In the genomic region with DNA sequence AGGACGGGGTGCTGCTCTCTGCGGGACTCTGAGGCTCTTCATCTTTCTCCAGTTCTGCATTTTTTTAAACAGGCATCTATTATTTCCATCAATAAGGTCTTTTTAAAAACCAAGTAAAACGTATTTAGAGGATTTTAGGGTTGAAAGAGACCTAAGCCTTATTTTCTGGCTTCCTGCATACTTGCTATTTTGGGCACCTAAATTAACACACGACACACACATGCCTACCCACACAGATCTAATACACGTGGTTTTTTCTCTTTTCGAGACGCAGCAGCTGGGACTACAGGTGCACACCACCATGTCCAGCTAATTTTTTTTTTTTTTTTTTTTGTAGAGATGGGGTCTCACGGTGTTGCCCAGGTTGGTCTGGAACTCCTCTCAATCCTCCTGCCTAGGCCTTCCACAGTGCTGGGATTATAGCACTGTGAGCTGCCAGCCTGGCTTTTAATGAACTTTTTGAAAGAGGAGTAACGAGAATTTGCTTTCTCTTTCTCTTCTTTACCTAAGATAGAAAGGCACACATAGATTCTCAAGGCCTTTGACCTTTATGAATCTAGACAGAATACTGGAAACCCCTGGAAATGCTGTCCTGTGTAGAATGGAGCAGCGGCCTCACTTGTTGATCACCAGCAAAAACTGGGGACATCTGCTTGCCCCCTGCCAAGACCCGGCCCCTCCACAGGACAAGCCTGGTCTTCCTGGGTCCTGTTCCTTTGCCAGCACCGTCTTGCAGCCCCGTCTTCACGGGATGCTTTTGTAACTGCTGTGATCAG, we compare ENCODE assay signal across 20 cellular contexts. TPM values are rescaled to one million over a fixed set of nuclear protein-coding genes. Genes with fewer than 3 reads are reported as not detected.
A peak's percentile ranks its signal among the peaks of the same experiment; 100 is the strongest.
DNase-seq lines count a peak whose midpoint lies in the region; ATAC-seq, FAIRE-seq and TF ChIP-seq lines count a peak whose summit lies in the region.
"Had no signal": no experiment of that assay in that cellular context is flagged by ENCODE, and none has a peak within 500 bp of the region (broad histone marks: within the 10 kb centered on the region; RNA-seq: fewer than 3 reads in every experiment).

No MANE protein-coding gene starts in this region.

- peak overlapping the region; percentile 58 for H3K27ac Mint-ChIP-seq in activated naive CD4-positive, alpha-beta T cell treated with anti-CD3 and anti-CD28 coated beads for 36 hours
- H3K27ac Mint-ChIP-seq: type B pancreatic cell had no signal

- no peak overlapping the region for H3K4me3 Mint-ChIP-seq in activated naive CD4-positive, alpha-beta T cell treated with anti-CD3 and anti-CD28 coated beads for 36 hours
- H3K4me3 Mint-ChIP-seq: type B pancreatic cell had no signal

- CTCF ChIA-PET in activated naive CD4-positive, alpha-beta T cell treated with anti-CD3 and anti-CD28 coated beads for 36 hours (lab: Charles Lee), result interaction anchor here (0.6 kb wide), 1 partner anchor 113 kb away, joined by 4 read pairs; no protein-coding TSS in a partner anchor
- CTCF ChIA-PET in HEK293 (lab: Yijun Ruan, JAX) (no interaction called here), GM12878 (lab: Yijun Ruan, JAX) (interaction anchor here (0.6 to 1.0 kb wide), 3 partner anchors 13 to 167 kb away, joined by 3 read pairs; a partner anchor contains a TSS)

- peak; percentile 49 for ATAC-seq in GM12878
- ATAC-seq in HG03460 (IDR thresholded peaks at IDR 0.05; ENCODE audit: unreplicated experiment), result no peak
- ATAC-seq: left colon had no signal

- no peaks in the 10 kb centered on the region for H3K9me3 Mint-ChIP-seq in activated naive CD4-positive, alpha-beta T cell treated with anti-CD3 and anti-CD28 coated beads for 36 hours
- H3K9me3 Mint-ChIP-seq: type B pancreatic cell had no signal

- WGBS in GM12878 (ENCODE audit: insufficient coverage, insufficient replicate concordance, low lambda C conversion rate, missing lambda C conversion rate), result 55% methylated on average over 14 of the region's 14 CpGs

- no peak overlapping the region for H3K4me2 ChIP-seq in GM12878 (ENCODE audit: control insufficient read depth, insufficient read depth)

- TF ChIP-seq EP300 in GM12878 (IDR thresholded peaks at IDR 0.05; ENCODE audit: borderline replicate concordance in 1 of 2, control insufficient read depth in 1 of 2, low read depth in 2 of 2, low read length in 2 of 2), result no peak

- H3K36me3 ChIP-seq in HEK293 (ENCODE audit: control insufficient read depth in 2 of 2, insufficient read depth in 1 of 2, low read length in 2 of 2), result peaks cover 2 to 37% of the 10 kb centered on the region in 2 experiments; a peak in 2 of 3 replicates
- peaks cover 4 to 11% of the 10 kb centered on the region in 2 experiments; a peak in 3 of 4 replicates for H3K36me3 ChIP-seq in GM12878 (ENCODE audit: control insufficient read depth in 2 of 2, insufficient read depth in 2 of 2, low read length in 1 of 2)

- H3K9me3 ChIP-seq in HEK293 (ENCODE audit: control insufficient read depth, insufficient read depth, low read depth, low read length), result no peaks in the 10 kb centered on the region
- H3K9me3 ChIP-seq in GM12878 (replicated peaks; ENCODE audit: control insufficient read depth, insufficient read depth, low read length), result no peaks in the 10 kb centered on the region

- BruUV-seq in GM12878 (replicated peaks; lab: Mats Ljungman, UMichigan), result no TSS peak

- H2AFZ ChIP-seq in GM12878 (ENCODE audit: control insufficient read depth, low read depth, low read length), result no peak overlapping the region

- no peak for TF ChIP-seq RAD21 in GM12878 (IDR thresholded peaks at IDR 0.05; ENCODE audit: insufficient read depth, low read depth, low read length)

- H3K4me3 ChIP-seq in HEK293 (ENCODE audit: low read depth, low read length) (no peak overlapping the region), GM12878 (no peak overlapping the region)

- in situ Hi-C loops in GM12878 (cut with MboI), result no loop called here

- TF ChIP-seq CTCF in HEK293 (tag by site-specific recombination; IDR thresholded peaks at IDR 0.05) (no peak), GM12878 (IDR thresholded peaks at IDR 0.05 in 2 of 3, conservative IDR thresholded peaks at IDR 0.05 in 1 of 3; ENCODE audit: control insufficient read depth in 2 of 3, extremely low read depth in 1 of 3, insufficient read depth in 1 of 3, low read depth in 3 of 3, low read length in 3 of 3) (no peak)

- RAD21 ChIA-PET in GM12878 (lab: Charles Lee; ENCODE audit: unreplicated experiment), result interaction anchor here (0.6 to 2.0 kb wide), 3 partner anchors 14 to 33 kb away, joined by 3 to 4 read pairs (median 3); a partner anchor contains a TSS

- POLR2A ChIA-PET in HEK293 (lab: Yijun Ruan, JAX) (interaction anchor here (1.6 to 2.0 kb wide), 2 partner anchors 9 to 14 kb away, joined by 8 to 12 read pairs; a partner anchor contains a TSS), GM12878 (lab: Charles Lee) (interaction anchor here (0.6 to 1.7 kb wide), 4 partner anchors 9 to 21 kb away, joined by 3 to 5 read pairs (median 4); a partner anchor contains a TSS)

- intact Hi-C loops in activated naive CD4-positive, alpha-beta T cell treated with anti-CD3 and anti-CD28 coated beads for 36 hours (cut with micrococcal nuclease), result loop anchor here (2.0 kb wide), 1 partner anchor 15 kb away; no protein-coding TSS in a partner anchor
- intact Hi-C loops in GM12878 (cut with micrococcal nuclease; ENCODE audit: unreplicated experiment), result no loop called here

- no peaks in the 10 kb centered on the region for H4K20me1 ChIP-seq in GM12878 (ENCODE audit: control insufficient read depth, insufficient read depth)

- no peaks in the 10 kb centered on the region for H3K79me2 ChIP-seq in GM12878 (ENCODE audit: control insufficient read depth, insufficient read depth, low read length)

- peaks cover 2% of the 10 kb centered on the region for H3K36me3 Mint-ChIP-seq in activated naive CD4-positive, alpha-beta T cell treated with anti-CD3 and anti-CD28 coated beads for 36 hours (ENCODE audit: low read depth)

- H3K27ac ChIP-seq in HEK293 (ENCODE audit: extremely low read depth, low read depth, low read length) (no peak overlapping the region), GM12878 (ENCODE audit: control insufficient read depth, insufficient read depth) (peak overlapping the region; percentile 42; the same call in 1 of the 2 replicates)

- DNase-seq in activated naive CD4-positive, alpha-beta T cell treated with anti-CD3 and anti-CD28 coated beads for 36 hours, result no peak
- no peak for DNase-seq in activated naive CD4-positive, alpha-beta T cell treated with Interleukin-2 at 50 U/mL for 16 hours
- DNase-seq in GM12878 (ENCODE audit: low read depth, low spot score), result no peak
- peak; percentile 54 for DNase-seq in putamen (ENCODE audit: low spot score)
- no peak for DNase-seq in RPMI8226
- no peak for DNase-seq in SW 1271 (lab: John Stamatoyannopoulos, UW)
- DNase-seq: activated CD4-positive, alpha-beta T cell treated with anti-CD3 and anti-CD28 coated beads, Interleukin-2, amount 50 U/mL, for 4 hours; activated gamma-delta T cell; DMS 273 treated with DMSO at 0.1 percent for 48 hours; effector CD4-positive, alpha-beta T cell; left colon; NCI-H1048; NCI-H748 treated with DMSO at 0.1 percent for 48 hours had no signal

- H3K9ac ChIP-seq in GM12878 (ENCODE audit: control insufficient read depth, insufficient read depth, low read length), result no peak overlapping the region

- H3K27me3 ChIP-seq in GM12878 (replicated peaks in 1 of 2; ENCODE audit: control insufficient read depth in 2 of 2, insufficient read depth in 2 of 2, low read length in 1 of 2), result no peaks in the 10 kb centered on the region

- TF ChIP-seq POLR2A in GM12878 (IDR thresholded peaks at IDR 0.05; ENCODE audit: low read depth, low read length), result no peak

- no peaks in the 10 kb centered on the region for H3K4me1 ChIP-seq in HEK293 (ENCODE audit: control insufficient read depth, insufficient read depth, low read length)
- peaks cover 12% of the 10 kb centered on the region for H3K4me1 ChIP-seq in GM12878 (ENCODE audit: control insufficient read depth, insufficient read depth, low read length)

- peaks cover 20% of the 10 kb centered on the region for H3K4me1 Mint-ChIP-seq in activated naive CD4-positive, alpha-beta T cell treated with anti-CD3 and anti-CD28 coated beads for 36 hours (ENCODE audit: low read depth)

- peak; percentile 54 for FAIRE-seq in GM12878 (lab: Jason Lieb, UNC)

- SMC1A ChIA-PET in GM12878 (lab: Charles Lee; ENCODE audit: uncharacterized antibody, unreplicated experiment), result interaction anchor here (1.2 to 1.5 kb wide), 3 partner anchors 9 to 18 kb away, joined by 3 to 5 read pairs (median 4); a partner anchor contains a TSS

- no peaks in the 10 kb centered on the region for H3K27me3 Mint-ChIP-seq in activated naive CD4-positive, alpha-beta T cell treated with anti-CD3 and anti-CD28 coated beads for 36 hours (ENCODE audit: low read depth)
- H3K27me3 Mint-ChIP-seq: type B pancreatic cell had no signal

RNA-seq across cellular contexts. Expression of a gene that starts 13.8 kb away (rescaled TPM):
- total RNA-seq in activated naive CD4-positive, alpha-beta T cell treated with anti-CD3 and anti-CD28 coated beads for 36 hours, result under 1 TPM in 1 of 2 experiments, not detected in 1; 0.07 TPM
- total RNA-seq in GM12878 (2013; cell fraction: nucleolus; rRNA removed), result not detected in 2 replicates
- total RNA-seq in GM12878 (2014; rRNA removed) (0.22 and 0.56 TPM in 2 replicates), GM12878 (2014; rRNA removed; fragmentation: Illumina TruSeq; extraction: Trizol) (0.09 and 0.22 TPM in 2 replicates), GM12878 (2021) (0.21 and 0.36 TPM in 2 replicates)
- polyA plus RNA-seq in GM12878 (2011; ENCODE audit: low read depth), result 0.39 TPM
- polyA plus RNA-seq in GM12878 (2011; rRNA removed) (0.03 and 0.22 TPM in 2 replicates), GM12878 (2014; fragmentation: Illumina TruSeq; extraction: Trizol) (0.01 TPM in 1 of 2 replicates, not detected in the other), GM12878 (2014; fragmentation: Nextera tagmentation; extraction: Ambion mirVana) (not detected), GM12878 (2014; rRNA removed) (0.13 and 0.16 TPM in 2 replicates), GM12878 (2016; fragmentation: Nextera tagmentation; extraction: Ambion mirVana) (under 1 TPM; 0.21 to 0.78 TPM)
- polyA plus RNA-seq in GM12878 (2011; cell fraction: cytosol; rRNA removed), result 0.24 and 0.30 TPM in 2 replicates
- polyA plus RNA-seq in GM12878 (2011; cell fraction: nucleus; rRNA removed), result 0.31 and 0.37 TPM in 2 replicates
- polyA plus RNA-seq in GM12878 (2012), result 0.31 and 0.51 TPM in 2 replicates
- polyA minus RNA-seq in GM12878 (2011; rRNA and poly(A)+ RNA removed), result 0.07 and 0.57 TPM in 2 replicates
- not detected in 2 replicates for polyA minus RNA-seq in GM12878 (2011; cell fraction: cytosol; rRNA and poly(A)+ RNA removed)
- polyA minus RNA-seq in GM12878 (2011; cell fraction: nucleus; rRNA and poly(A)+ RNA removed), result not detected in 2 replicates
- total RNA-seq: T-helper 1 cell treated with Interleukin-12 subunit alpha and Interleukin-12 subunit beta and Interleukin-4 antibody, amounts not matched to agents 30 ng/mL and 1 ng/mL, for 36 hours had no signal

RNA-seq across cellular contexts. Expression of a gene that starts 14.0 kb away (rescaled TPM):
- total RNA-seq in activated naive CD4-positive, alpha-beta T cell treated with anti-CD3 and anti-CD28 coated beads for 36 hours, result 10 to 100 TPM in 1 of 2 experiments, 1 to 10 TPM in 1; 8.2 to 11.7 TPM
- 76.7 and 79.0 TPM in 2 replicates for total RNA-seq in GM12878 (2013; cell fraction: nucleolus; rRNA removed)
- total RNA-seq in GM12878 (2014; rRNA removed) (11.2 and 14.2 TPM in 2 replicates), GM12878 (2014; rRNA removed; fragmentation: Illumina TruSeq; extraction: Trizol) (6.7 and 8.2 TPM in 2 replicates), GM12878 (2021) (12.9 and 13.4 TPM in 2 replicates)
- 3.7 TPM for polyA plus RNA-seq in GM12878 (2011; ENCODE audit: low read depth)
- polyA plus RNA-seq in GM12878 (2011; rRNA removed) (7.0 and 9.1 TPM in 2 replicates), GM12878 (2014; fragmentation: Illumina TruSeq; extraction: Trizol) (4.3 and 5.0 TPM in 2 replicates), GM12878 (2014; fragmentation: Nextera tagmentation; extraction: Ambion mirVana) (under 1 TPM; 0.29 to 0.52 TPM), GM12878 (2014; rRNA removed) (12.2 and 15.4 TPM in 2 replicates), GM12878 (2016; fragmentation: Nextera tagmentation; extraction: Ambion mirVana) (1 to 10 TPM; 7.7 to 8.8 TPM)
- 5.9 and 10.5 TPM in 2 replicates for polyA plus RNA-seq in GM12878 (2011; cell fraction: cytosol; rRNA removed)
- polyA plus RNA-seq in GM12878 (2011; cell fraction: nucleus; rRNA removed), result 41.4 and 52.5 TPM in 2 replicates
- polyA plus RNA-seq in GM12878 (2012), result 7.3 and 7.7 TPM in 2 replicates
- polyA minus RNA-seq in GM12878 (2011; rRNA and poly(A)+ RNA removed), result 16.3 and 18.0 TPM in 2 replicates
- polyA minus RNA-seq in GM12878 (2011; cell fraction: cytosol; rRNA and poly(A)+ RNA removed), result 4.5 and 9.0 TPM in 2 replicates
- 10.6 and 23.4 TPM in 2 replicates for polyA minus RNA-seq in GM12878 (2011; cell fraction: nucleus; rRNA and poly(A)+ RNA removed)

RNA-seq across cellular contexts. Expression of a gene that starts 18.9 kb away (rescaled TPM):
- total RNA-seq in activated naive CD4-positive, alpha-beta T cell treated with anti-CD3 and anti-CD28 coated beads for 36 hours, result 10 to 100 TPM in 1 of 2 experiments, 1 to 10 TPM in 1; 8.9 to 11.2 TPM
- 34.4 and 34.9 TPM in 2 replicates for total RNA-seq in GM12878 (2013; cell fraction: nucleolus; rRNA removed)
- total RNA-seq in GM12878 (2014; rRNA removed), result 6.2 and 7.1 TPM in 2 replicates
- total RNA-seq in GM12878 (2014; rRNA removed; fragmentation: Illumina TruSeq; extraction: Trizol), result 3.5 and 4.2 TPM in 2 replicates
- 9.5 and 13.1 TPM in 2 replicates for total RNA-seq in GM12878 (2021)
- polyA plus RNA-seq in GM12878 (2011; ENCODE audit: low read depth), result 2.3 TPM
- 2.5 and 4.9 TPM in 2 replicates for polyA plus RNA-seq in GM12878 (2011; rRNA removed)
- polyA plus RNA-seq in GM12878 (2011; cell fraction: cytosol; rRNA removed), result 5.6 and 7.4 TPM in 2 replicates
- polyA plus RNA-seq in GM12878 (2011; cell fraction: nucleus; rRNA removed), result 11.2 and 13.0 TPM in 2 replicates
- polyA plus RNA-seq in GM12878 (2012), result 3.8 and 4.8 TPM in 2 replicates
- polyA plus RNA-seq in GM12878 (2014; fragmentation: Illumina TruSeq; extraction: Trizol), result 1.3 and 3.2 TPM in 2 replicates
- polyA plus RNA-seq in GM12878 (2014; fragmentation: Nextera tagmentation; extraction: Ambion mirVana), result 1 to 10 TPM in 1 of 2 experiments, under 1 TPM in 1; 0.99 to 1.0 TPM
- polyA plus RNA-seq in GM12878 (2014; rRNA removed), result 6.4 and 8.2 TPM in 2 replicates
- 1 to 10 TPM; 6.7 to 7.7 TPM for polyA plus RNA-seq in GM12878 (2016; fragmentation: Nextera tagmentation; extraction: Ambion mirVana)
- 5.9 and 8.9 TPM in 2 replicates for polyA minus RNA-seq in GM12878 (2011; rRNA and poly(A)+ RNA removed)
- polyA minus RNA-seq in GM12878 (2011; cell fraction: cytosol; rRNA and poly(A)+ RNA removed), result 2.3 and 2.9 TPM in 2 replicates
- 4.4 and 11.5 TPM in 2 replicates for polyA minus RNA-seq in GM12878 (2011; cell fraction: nucleus; rRNA and poly(A)+ RNA removed)

RNA-seq across cellular contexts. Expression of a gene that starts 40.1 kb away (rescaled TPM):
- not detected for total RNA-seq in activated naive CD4-positive, alpha-beta T cell treated with anti-CD3 and anti-CD28 coated beads for 36 hours
- not detected in 2 replicates for total RNA-seq in GM12878 (2013; cell fraction: nucleolus; rRNA removed)
- total RNA-seq in GM12878 (2014; rRNA removed) (not detected in 2 replicates), GM12878 (2014; rRNA removed; fragmentation: Illumina TruSeq; extraction: Trizol) (not detected in 2 replicates), GM12878 (2021) (not detected in 2 replicates)
- polyA plus RNA-seq in GM12878 (2011; ENCODE audit: low read depth), result not detected
- polyA plus RNA-seq in GM12878 (2011; rRNA removed) (not detected in 2 replicates), GM12878 (2014; fragmentation: Illumina TruSeq; extraction: Trizol) (not detected in 2 replicates), GM12878 (2014; fragmentation: Nextera tagmentation; extraction: Ambion mirVana) (not detected), GM12878 (2014; rRNA removed) (not detected in 2 replicates), GM12878 (2016; fragmentation: Nextera tagmentation; extraction: Ambion mirVana) (not detected)
- polyA plus RNA-seq in GM12878 (2011; cell fraction: cytosol; rRNA removed), result not detected in 2 replicates
- polyA plus RNA-seq in GM12878 (2011; cell fraction: nucleus; rRNA removed), result 0.24 TPM in 1 of 2 replicates, not detected in the other
- not detected in 2 replicates for polyA plus RNA-seq in GM12878 (2012)
- polyA minus RNA-seq in GM12878 (2011; rRNA and poly(A)+ RNA removed), result not detected in 2 replicates
- not detected in 2 replicates for polyA minus RNA-seq in GM12878 (2011; cell fraction: cytosol; rRNA and poly(A)+ RNA removed)
- not detected in 2 replicates for polyA minus RNA-seq in GM12878 (2011; cell fraction: nucleus; rRNA and poly(A)+ RNA removed)
- total RNA-seq: bronchial epithelial cell; H4; mucosa of gallbladder; T-helper 1 cell treated with Interleukin-12 subunit alpha and Interleukin-12 subunit beta and Interleukin-4 antibody, amounts not matched to agents 30 ng/mL and 1 ng/mL, for 36 hours had no signal

RNA-seq across cellular contexts. Expression of a gene that starts 47.1 kb away (rescaled TPM):
- total RNA-seq in activated naive CD4-positive, alpha-beta T cell treated with anti-CD3 and anti-CD28 coated beads for 36 hours, result not detected
- not detected in 2 replicates for total RNA-seq in GM12878 (2013; cell fraction: nucleolus; rRNA removed)
- not detected in 2 replicates for total RNA-seq in GM12878 (2014; rRNA removed)
- not detected in 2 replicates for total RNA-seq in GM12878 (2014; rRNA removed; fragmentation: Illumina TruSeq; extraction: Trizol)
- 0.61 TPM in 1 of 2 replicates, not detected in the other for total RNA-seq in GM12878 (2021)
- polyA plus RNA-seq in GM12878 (2011; ENCODE audit: low read depth), result not detected
- 0.26 and 0.83 TPM in 2 replicates for polyA plus RNA-seq in GM12878 (2011; rRNA removed)
- 1.3 TPM in 2 replicates for polyA plus RNA-seq in GM12878 (2011; cell fraction: cytosol; rRNA removed)
- 1.5 and 2.1 TPM in 2 replicates for polyA plus RNA-seq in GM12878 (2011; cell fraction: nucleus; rRNA removed)
- polyA plus RNA-seq in GM12878 (2012), result not detected in 2 replicates
- not detected in 2 replicates for polyA plus RNA-seq in GM12878 (2014; fragmentation: Illumina TruSeq; extraction: Trizol)
- polyA plus RNA-seq in GM12878 (2014; fragmentation: Nextera tagmentation; extraction: Ambion mirVana), result not detected
- not detected in 2 replicates for polyA plus RNA-seq in GM12878 (2014; rRNA removed)
- polyA plus RNA-seq in GM12878 (2016; fragmentation: Nextera tagmentation; extraction: Ambion mirVana), result not detected
- polyA minus RNA-seq in GM12878 (2011; rRNA and poly(A)+ RNA removed), result not detected in 2 replicates
- polyA minus RNA-seq in GM12878 (2011; cell fraction: cytosol; rRNA and poly(A)+ RNA removed), result not detected in 2 replicates
- not detected in 2 replicates for polyA minus RNA-seq in GM12878 (2011; cell fraction: nucleus; rRNA and poly(A)+ RNA removed)
- total RNA-seq: H4; T-helper 1 cell treated with Interleukin-12 subunit alpha and Interleukin-12 subunit beta and Interleukin-4 antibody, amounts not matched to agents 30 ng/mL and 1 ng/mL, for 36 hours had no signal
